Comparison of ENCODE assay signal across 21 cellular contexts in genomic region chr7:388023-388355, GRCh38.
A peak's percentile ranks its signal among the peaks of the same experiment; 100 is the strongest.
DNase-seq lines count a peak whose midpoint lies in the region; ATAC-seq, FAIRE-seq and TF ChIP-seq lines count a peak whose summit lies in the region.
"Had no signal": no experiment of that assay in that cellular context is flagged by ENCODE, and none has a peak within 500 bp of the region (broad histone marks: within the 10 kb centered on the region; RNA-seq: fewer than 3 reads in every experiment).

No MANE protein-coding gene starts in this region.

- H3K9me3 ChIP-seq in osteoblast (ENCODE audit: low read depth, low read length) (peaks cover 2% of the 10 kb centered on the region), small intestine (ENCODE audit: control insufficient read depth, low read depth) (no peaks in the 10 kb centered on the region)

- H3K27ac ChIP-seq in osteoblast (ENCODE audit: low read depth, low read length) (no peak overlapping the region), small intestine (ENCODE audit: low read depth in 1 of 2, low read length in 1 of 2) (no peak overlapping the region)
- H3K27ac ChIP-seq: BLaER1 treated with 17β-estradiol and CSF1 and Interleukin-3, amounts not matched to agents 10 nM and 100 nM; PC-9 had no signal

- ATAC-seq in HG03460 (IDR thresholded peaks at IDR 0.05; ENCODE audit: unreplicated experiment) = no peak
- ATAC-seq: CD8-positive, alpha-beta T cell had no signal

- no peak for FAIRE-seq in small intestine (lab: Jason Lieb, UNC)

- no peaks in the 10 kb centered on the region for H3K79me2 ChIP-seq in osteoblast (ENCODE audit: insufficient read depth, low read length)

- H4K20me1 ChIP-seq in osteoblast (ENCODE audit: insufficient read depth, low read length) = no peaks in the 10 kb centered on the region
- H4K20me1 ChIP-seq: BLaER1 treated with 17β-estradiol and CSF1 and Interleukin-3, amounts not matched to agents 10 nM and 100 nM had no signal

- no peak overlapping the region for H3K4me2 ChIP-seq in osteoblast (ENCODE audit: insufficient read depth, low read length)
- H3K4me2 ChIP-seq: PC-9, SK-N-SH had no signal

- H3K4me1 ChIP-seq in osteoblast (ENCODE audit: insufficient read depth, low read length) (no peaks in the 10 kb centered on the region), small intestine (ENCODE audit: control insufficient read depth in 2 of 2, insufficient read depth in 1 of 2, low read depth in 1 of 2, low read length in 1 of 2) (no peaks in the 10 kb centered on the region)
- H3K4me1 ChIP-seq: HAP-1 had no signal

- H3K27me3 ChIP-seq in osteoblast (ENCODE audit: insufficient read depth, low read length) (peaks cover 8% of the 10 kb centered on the region), small intestine (ENCODE audit: control insufficient read depth in 2 of 2, insufficient read depth in 2 of 2, low read length in 2 of 2) (peaks cover 0 to 2% of the 10 kb centered on the region in 2 donors)
- H3K27me3 ChIP-seq: BLaER1 treated with 17β-estradiol and CSF1 and Interleukin-3, amounts not matched to agents 10 nM and 100 nM had no signal

- H2AFZ ChIP-seq in osteoblast (ENCODE audit: low read length) = no peak overlapping the region
- H2AFZ ChIP-seq: PC-9 had no signal

- peak; percentile 30 for DNase-seq in activated effector memory CD4-positive, alpha-beta T cell treated with anti-CD3 and anti-CD28 coated beads, Interleukin-2, amount 50 U/mL, for 16 hours
- no peak for DNase-seq in activated effector memory CD4-positive, alpha-beta T cell treated with Interleukin-2 at 50 U/mL for 16 hours
- DNase-seq in ecto neural progenitor cell (ENCODE audit: low spot score) = peak; percentile 21
- DNase-seq in osteoblast (ENCODE audit: insufficient read length, low spot score, missing footprints) = peak; percentile 79
- no peak for DNase-seq in DMS79 (lab: John Stamatoyannopoulos, UW)
- DNase-seq in small intestine = no peak
- DNase-seq: EL, GF-D8, KG1, NCI-H1436, NCI-H187 treated with DMSO at 0.1 percent for 48 hours, NCI-H2227 treated with DMSO at 0.1 percent for 48 hours, NCI-H510A, PC-9, RPMI8226, SIG-M5, SK-N-SH had no signal

- H3K4me3 ChIP-seq in osteoblast (ENCODE audit: insufficient read depth, low read length) (no peak overlapping the region), small intestine (ENCODE audit: low read depth in 1 of 2, low read length in 2 of 2) (no peak overlapping the region)
- H3K4me3 ChIP-seq: BLaER1 treated with 17β-estradiol and CSF1 and Interleukin-3, amounts not matched to agents 10 nM and 100 nM; HAP-1; PC-9 had no signal

- no peaks in the 10 kb centered on the region for H3K36me3 ChIP-seq in osteoblast (ENCODE audit: insufficient read depth, low read length)
- H3K36me3 ChIP-seq in small intestine (ENCODE audit: control insufficient read depth in 2 of 2, insufficient read depth in 2 of 2, low read length in 2 of 2) = no peaks in the 10 kb centered on the region
- H3K36me3 ChIP-seq: BLaER1 treated with 17β-estradiol and CSF1 and Interleukin-3, amounts not matched to agents 10 nM and 100 nM; HAP-1 had no signal

- WGBS in small intestine, 3 donors = 86 to 93% (median 88%) methylated on average over 10 of the region's 10 CpGs

- no peak for TF ChIP-seq CTCF in osteoblast (IDR thresholded peaks at IDR 0.05; ENCODE audit: extremely low read depth, low read depth, low read length)

Comparison
In these comparisons a context has a peak if more than half of its experiments do, and no peak if none do; other contexts are left out.
1. DNase-seq: peak in activated effector memory CD4-positive, alpha-beta T cell treated with anti-CD3 and anti-CD28 coated beads, Interleukin-2, amount 50 U/mL, for 16 hours (single experiment), ecto neural progenitor cell (single experiment) and osteoblast (single experiment); none in activated effector memory CD4-positive, alpha-beta T cell treated with Interleukin-2 at 50 U/mL for 16 hours (single experiment), DMS79 (single experiment) and small intestine (single experiment).